Comparison of ENCODE assay signal across 26 cellular contexts in the genomic region with DNA sequence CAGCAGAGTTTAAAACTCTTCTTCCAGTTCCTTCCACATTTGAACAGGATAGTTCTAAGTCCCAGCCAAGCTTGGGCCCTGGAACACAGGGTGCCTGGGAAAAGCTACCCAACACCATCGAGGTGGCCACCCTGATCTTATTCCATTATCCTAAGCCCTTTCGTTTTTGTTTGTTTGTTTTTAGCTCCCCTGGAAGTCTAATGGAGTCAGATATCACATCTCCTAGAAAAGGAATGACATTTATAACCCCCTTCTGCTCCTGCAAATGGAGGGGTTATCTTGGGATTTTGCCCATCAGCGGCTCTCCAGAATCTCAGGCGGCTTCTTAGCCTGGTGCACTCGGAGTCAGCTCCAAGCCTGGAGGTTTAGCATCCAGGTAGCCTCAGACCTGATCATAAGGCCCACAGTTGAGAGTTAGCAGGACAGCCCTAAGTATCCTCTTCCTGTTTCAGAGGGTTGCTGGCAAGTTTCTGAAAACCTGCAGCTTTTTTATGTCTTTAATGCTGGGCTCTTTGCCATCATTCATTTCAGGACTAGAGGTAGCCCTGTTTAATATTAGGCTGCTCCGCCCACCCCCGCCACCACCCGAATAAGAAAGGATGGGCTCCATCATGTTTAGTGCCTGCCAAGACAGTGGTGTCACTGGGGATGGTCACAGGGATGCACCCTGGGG.
"Had no signal": no experiment of that assay in that cellular context is flagged by ENCODE, and none has a peak within 500 bp of the region (broad histone marks: within the 10 kb centered on the region; RNA-seq: fewer than 3 reads in every experiment).

No MANE protein-coding gene starts in this region.

- DNase-seq: activated CD4-positive, alpha-beta memory T cell treated with anti-CD3 and anti-CD28 coated beads for 36 hours; activated CD4-positive, alpha-beta T cell treated with anti-CD3 and anti-CD28 coated beads, Interleukin-2, amount 10 ng/mL, durations not matched to agents 7 days and 5 days; activated CD4-positive, CD25-positive, alpha-beta regulatory T cell; activated CD8-positive, alpha-beta memory T cell treated with anti-CD3 and anti-CD28 coated beads for 24 hours; activated effector memory CD4-positive, alpha-beta T cell treated with anti-CD3 and anti-CD28 coated beads, Interleukin-2, amount 50 U/mL, for 16 hours; activated naive CD4-positive, alpha-beta T cell treated with Interleukin-2 at 50 U/mL for 16 hours; activated naive CD8-positive, alpha-beta T cell treated with anti-CD3 and anti-CD28 coated beads, Interleukin-2, amount 50 U/mL, for 24 hours; activated T-cell treated with anti-CD3 and anti-CD28 coated beads, Interleukin-2, amount 50 U/mL, for 4 hours; amniotic stem cell; body of pancreas; central memory CD4-positive, alpha-beta T cell; KG1; NCI-H1048; NCI-H1417 treated with DMSO at 0.1 percent for 48 hours; NCI-H1694; NCI-H2029 treated with DMSO at 0.1 percent for 48 hours; NCI-H510A treated with DMSO at 0.1 percent for 48 hours; NCI-H69; PC-9; SHP77 treated with DMSO at 0.1 percent for 48 hours; T-cell; T-helper 2 cell; T1000 had no signal

- H3K4me1 ChIP-seq: ascending aorta, body of pancreas had no signal

- H2AFZ ChIP-seq: PC-9 had no signal

- H3K36me3 ChIP-seq: ascending aorta had no signal

- ATAC-seq: activated naive CD4-positive, alpha-beta T cell treated with anti-CD3 and anti-CD28 coated beads, Interleukin-2, amount 50 U/mL, for 72 hours; activated naive CD8-positive, alpha-beta T cell treated with anti-CD3 and anti-CD28 coated beads, Interleukin-2, amount 50 U/mL, for 24 hours; activated T-cell treated with anti-CD3 and anti-CD28 coated beads, Interleukin-2, amount 50 U/mL, for 4 hours; body of pancreas; T-cell had no signal

- H3K4me3 ChIP-seq: ascending aorta, body of pancreas, PC-9 had no signal

- H3K27ac ChIP-seq: ascending aorta, body of pancreas, PC-9, VCaP had no signal

- H3K9me3 ChIP-seq: ascending aorta, body of pancreas had no signal

- H3K4me2 ChIP-seq: PC-9 had no signal

- H3K27me3 ChIP-seq: ascending aorta, body of pancreas had no signal
